In the genomic region with DNA sequence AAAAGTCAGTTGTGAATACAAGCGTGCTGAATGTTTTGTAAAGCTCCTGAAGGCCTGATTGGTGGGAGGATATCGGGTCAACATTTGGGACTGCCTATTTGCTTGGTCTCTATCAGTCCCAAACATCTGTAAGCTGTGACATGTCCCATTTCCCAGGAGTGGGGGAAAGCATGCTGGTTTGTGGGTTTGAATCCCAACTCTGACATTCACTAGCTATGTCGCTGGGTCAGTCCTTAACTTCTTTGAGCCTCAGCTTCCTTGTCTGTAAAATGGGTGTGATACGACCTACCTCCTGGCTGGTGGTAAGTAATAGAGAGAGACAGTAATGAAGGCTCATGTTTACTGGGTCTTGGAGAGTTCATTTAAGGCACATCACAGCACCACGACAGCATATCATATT, we compare ENCODE assay signal across 1 cellular context.
TF ChIP-seq lines count a peak whose summit lies in the region.

No MANE protein-coding gene starts in this region.

TF ChIP-seq in H1, 55 proteins besides CTCF, POLR2A, EP300 and RAD21:
- TF ChIP-seq HDAC2 (IDR thresholded peaks at IDR 0.05; ENCODE audit: borderline replicate concordance in 1 of 2, low read depth in 2 of 2, low read length in 2 of 2) (0 out of 4 replicates have a peak, but pooled peaks of 1 of the 2 experiments have one; percentile 48), KDM1A (IDR thresholded peaks at IDR 0.05; ENCODE audit: borderline replicate concordance, low read length) (peak; percentile 67; the same call in 1 of the 2 replicates), BCL11A (IDR thresholded peaks at IDR 0.05; ENCODE audit: low read depth in 2 of 2, low read length in 2 of 2) (no peak)
